Comparison of ENCODE assay signal across 13 cellular contexts in the genomic region with DNA sequence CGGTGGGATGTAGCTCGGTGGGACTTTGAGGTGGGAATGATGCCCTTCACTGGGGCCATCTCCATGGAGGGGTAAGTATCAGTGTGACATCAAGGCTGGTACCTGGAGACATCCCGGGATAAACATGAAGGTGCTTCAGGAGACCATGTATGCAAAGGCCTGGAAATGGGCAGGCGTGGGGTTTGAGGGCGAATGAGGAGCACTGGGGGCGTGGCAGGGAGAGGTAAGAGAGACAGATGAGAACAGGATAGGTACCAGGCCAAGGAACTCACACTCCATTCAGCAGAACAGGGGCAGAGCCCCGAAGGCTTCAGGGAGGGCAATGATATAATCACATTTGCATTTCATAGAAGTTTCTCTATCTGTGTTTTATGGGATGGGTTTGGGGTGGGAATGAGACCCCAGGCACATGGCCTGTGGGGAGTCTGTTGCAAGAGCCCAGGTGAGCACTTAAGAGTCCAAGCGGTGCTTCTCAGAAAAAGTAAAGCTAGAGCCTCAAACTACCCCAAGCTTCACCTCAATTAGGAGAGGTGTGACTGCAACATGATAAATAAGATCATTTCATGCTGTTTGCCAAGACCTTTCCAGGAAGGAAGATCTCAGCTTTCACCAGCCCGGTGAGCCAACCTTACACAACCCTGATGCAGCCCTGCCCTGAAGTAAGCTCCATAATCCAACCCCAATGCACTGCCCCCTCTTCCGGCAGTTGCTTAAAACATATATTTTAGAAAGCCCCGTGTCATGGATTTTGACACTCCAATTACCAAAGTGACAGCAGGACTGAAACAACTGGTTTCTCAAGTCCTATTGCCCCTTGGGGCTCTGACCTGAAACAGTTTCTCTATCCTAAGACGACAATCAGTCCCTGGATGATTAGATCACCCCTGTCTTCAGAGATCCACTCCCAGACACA. TPM values are rescaled to one million over a fixed set of nuclear protein-coding genes. Genes with fewer than 3 reads are reported as not detected.
DNase-seq lines count a peak whose midpoint lies in the region; ATAC-seq and TF ChIP-seq lines count a peak whose summit lies in the region.
"Had no signal": no experiment of that assay in that cellular context is flagged by ENCODE, and none has a peak within 500 bp of the region (broad histone marks: within the 10 kb centered on the region; RNA-seq: fewer than 3 reads in every experiment).

No MANE protein-coding gene starts in this region.

- no peaks in the 10 kb centered on the region for H3K9me2 ChIP-seq in PC-9 (ENCODE audit: insufficient read depth)

- H3K79me2 ChIP-seq in PC-9 (ENCODE audit: low read depth): peaks cover 3% of the 10 kb centered on the region; the same call in 1 of the 2 replicates

- no peak for TF ChIP-seq POLR2A in GM18505 (IDR thresholded peaks at IDR 0.05; ENCODE audit: borderline replicate concordance, extremely low read depth, insufficient read depth, insufficient read length)

- H4K20me1 ChIP-seq in PC-9 (ENCODE audit: insufficient read depth): no peaks in the 10 kb centered on the region

- no peak overlapping the region for H2AFZ ChIP-seq in PC-9

- H3K4me3 ChIP-seq in PC-9: peak overlapping the region; percentile 26; the same call in 1 of the 2 replicates

- peaks cover 90% of the 10 kb centered on the region for H3K4me1 ChIP-seq in PC-9 (replicated peaks; ENCODE audit: insufficient read depth)

- peak overlapping the region; percentile 96 for H3K27ac ChIP-seq in PC-9

- H3K4me2 ChIP-seq in PC-9: peak overlapping the region; percentile 71

- POLR2A ChIA-PET in PC-9 (lab: Charles Lee; ENCODE audit: unreplicated experiment): no interaction called here

- ATAC-seq in GM19463 (IDR thresholded peaks at IDR 0.05; ENCODE audit: unreplicated experiment) (no peak), GM18505 (IDR thresholded peaks at IDR 0.05; ENCODE audit: unreplicated experiment) (no peak)
- ATAC-seq: Right ventricle myocardium inferior had no signal

- no peaks in the 10 kb centered on the region for H3K27me3 ChIP-seq in PC-9 (ENCODE audit: insufficient read depth, low read depth)

- TF ChIP-seq CTCF in PC-9 (conservative IDR thresholded peaks at IDR 0.05): peak; percentile 62

- peak; percentile 36 for DNase-seq in ELF-1 (ENCODE audit: low read depth, low spot score)
- DNase-seq in PC-9: peak; percentile 68 to 99
- DNase-seq in left kidney (ENCODE audit: low read depth, low spot score): peak; percentile 58
- DNase-seq in activated T-cell treated with anti-CD3 and anti-CD28 coated beads, Interleukin-2, amount 50 U/mL, for 48 hours: no peak
- DNase-seq: activated CD4-positive, alpha-beta T cell treated with anti-CD3 and anti-CD28 coated beads, Interleukin-2, amount 10 ng/mL, durations not matched to agents 7 days and 5 days; kidney; NCI-H1930; stimulated activated CD4-positive, alpha-beta T cell treated with anti-CD3 and anti-CD28 coated beads, Interleukin-12 subunit alpha, Interleukin-12 subunit beta, amount 100 ng/mL, for 4 hours; T1000 had no signal

- no TSS peak for BruUV-seq in PC-9 (replicated peaks; lab: Mats Ljungman, UMichigan)

- H3K9me3 ChIP-seq in PC-9 (ENCODE audit: insufficient read depth, low read depth): no peaks in the 10 kb centered on the region

- peaks cover 6% of the 10 kb centered on the region for H3K36me3 ChIP-seq in PC-9 (ENCODE audit: low read depth)

- intact Hi-C loops in PC-9 (cut with micrococcal nuclease; ENCODE audit: unreplicated experiment): loop anchor here (1.0 kb wide), 2 partner anchors 8 to 10 kb away; partner anchors contain the start of genes S100A12 and S100A9

- CTCF ChIA-PET in PC-9 (lab: Charles Lee): interaction anchor here (0.5 to 1.0 kb wide), 2 partner anchors 12 to 580 kb away, joined by 3 read pairs; no protein-coding TSS in a partner anchor

- peaks cover 58% of the 10 kb centered on the region for H3F3A ChIP-seq in PC-9 (ENCODE audit: insufficient read depth, low read depth)

RNA-seq across cellular contexts. Expression of gene S100A9, which starts 7.4 kb away (rescaled TPM):
- 2.1 and 4.3 TPM in 2 replicates for total RNA-seq in PC-9 (2021)
- total RNA-seq: HT1080 had no signal

RNA-seq across cellular contexts. Expression of gene S100A12, which starts 10.4 kb away (rescaled TPM):
- not detected in 2 replicates for total RNA-seq in PC-9 (2021)
- total RNA-seq: activated CD4-positive, alpha-beta T cell treated with anti-CD3 and anti-CD28 coated beads, Interleukin-2, amount 10 ng/mL, durations not matched to agents 7 days and 5 days; HT1080 had no signal

RNA-seq across cellular contexts. Expression of gene PGLYRP4, which starts 16.4 kb away (rescaled TPM):
- total RNA-seq in PC-9 (2021): not detected in 2 replicates
- total RNA-seq: activated CD4-positive, alpha-beta T cell treated with anti-CD3 and anti-CD28 coated beads, Interleukin-2, amount 10 ng/mL, durations not matched to agents 7 days and 5 days; HT1080; kidney; Right ventricle myocardium inferior had no signal

RNA-seq across cellular contexts. Expression of gene S100A8, which starts 25.9 kb away (rescaled TPM):
- total RNA-seq in PC-9 (2021): not detected in 2 replicates
- total RNA-seq: activated CD4-positive, alpha-beta T cell treated with anti-CD3 and anti-CD28 coated beads, Interleukin-2, amount 10 ng/mL, durations not matched to agents 7 days and 5 days; HT1080 had no signal

RNA-seq across cellular contexts. Expression of gene S100A7A, which starts 51.3 kb away (rescaled TPM):
- total RNA-seq in PC-9 (2021): not detected in 2 replicates
- total RNA-seq: activated CD4-positive, alpha-beta T cell treated with anti-CD3 and anti-CD28 coated beads, Interleukin-2, amount 10 ng/mL, durations not matched to agents 7 days and 5 days; HT1080; kidney; Right ventricle myocardium inferior had no signal

Comparison
In these comparisons a context has a peak if more than half of its experiments do, and no peak if none do; other contexts are left out.
1. DNase-seq: peak in ELF-1 (single experiment), PC-9 (2 of 2) and left kidney (single experiment); none in activated T-cell treated with anti-CD3 and anti-CD28 coated beads, Interleukin-2, amount 50 U/mL, for 48 hours (0 of 2).